8 cellular contexts compared by ENCODE assay signal in the genomic region with DNA sequence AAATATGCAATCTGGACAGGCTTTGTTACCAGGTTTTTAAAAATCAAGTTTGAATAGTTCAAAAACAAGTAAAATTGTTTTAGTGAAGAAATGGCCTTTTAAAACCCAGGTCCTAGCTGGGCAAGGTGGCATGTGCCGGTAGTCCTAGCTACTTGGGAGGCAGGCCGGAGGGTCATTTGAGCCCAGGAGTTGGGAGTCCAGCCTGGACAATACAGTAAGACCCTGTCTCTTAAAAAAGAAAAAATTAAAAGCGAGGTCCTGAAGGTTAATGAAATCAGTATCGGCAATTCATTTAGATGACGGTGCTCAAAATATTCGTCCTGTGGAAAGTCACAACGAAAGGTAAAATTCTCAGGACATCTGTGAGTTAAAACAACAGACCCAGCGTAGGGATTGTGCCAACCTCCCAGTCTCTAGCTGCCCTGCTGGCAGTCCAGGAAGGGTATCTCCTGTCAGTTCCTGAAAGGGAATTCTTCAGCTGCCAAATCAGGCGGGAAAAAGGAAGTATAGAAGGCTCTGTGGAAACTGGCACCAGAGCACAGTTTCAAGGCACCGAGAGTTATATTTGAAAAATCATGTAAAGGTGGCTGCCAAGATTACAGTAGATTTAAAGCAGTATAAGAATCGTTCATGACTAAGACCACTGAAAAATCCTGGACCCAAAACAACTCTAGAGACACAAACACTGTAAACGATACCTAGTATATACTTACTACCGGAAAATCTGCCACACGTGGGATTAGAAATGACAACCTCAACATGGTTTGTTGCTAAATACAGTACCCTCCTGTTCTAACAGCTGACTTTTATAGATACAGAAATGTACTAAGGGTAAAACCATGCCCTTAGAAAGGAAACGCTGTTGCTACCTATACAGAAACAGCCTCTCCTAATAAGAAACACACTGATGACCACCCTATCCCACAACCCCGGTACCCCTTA. TPM values are rescaled to one million over a fixed set of nuclear protein-coding genes. Genes with fewer than 3 reads are reported as not detected.
DNase-seq lines count a peak whose midpoint lies in the region; ATAC-seq and TF ChIP-seq lines count a peak whose summit lies in the region.

No MANE protein-coding gene starts in this region.

- DNase-seq in Right ventricle myocardium superior (no peak), left cardiac atrium (no peak), NT2/D1 (ENCODE audit: low read depth, low spot score) (no peak), GM10248 (ENCODE audit: extremely low spot score) (no peak), posterior cingulate gyrus (no peak)

- H3K27me3 Mint-ChIP-seq in dendritic cell treated with granulocyte-macrophage colony-stimulating factor and Interleukin-4, amounts not matched to agents 40 ng/mL and 50 ng/mL, for 4 days: peaks cover 26% of the 10 kb centered on the region

- peaks cover 33% of the 10 kb centered on the region for H3K27me3 ChIP-seq in NT2/D1 (ENCODE audit: insufficient read depth, insufficient read length)
- no peaks in the 10 kb centered on the region for H3K27me3 ChIP-seq in muscle layer of duodenum (ENCODE audit: low read depth, low read length)

- H3K4me3 ChIP-seq in NT2/D1 (ENCODE audit: insufficient read length, low read depth) (peak overlapping the region; percentile 45), muscle layer of duodenum (ENCODE audit: low read depth in 1 of 2, low read length in 2 of 2) (peak overlapping the region; percentile 68 to 82)

- no peak overlapping the region for H3K27ac Mint-ChIP-seq in dendritic cell treated with granulocyte-macrophage colony-stimulating factor and Interleukin-4, amounts not matched to agents 40 ng/mL and 50 ng/mL, for 4 days

- intact Hi-C loops in Right ventricle myocardium superior (cut with DNase I): no loop called here
- intact Hi-C loops in left cardiac atrium (cut with DNase I): loop anchor here in 1 of 2 donors (10.0 kb wide), 1 partner anchor 81 kb away; a partner anchor contains a TSS
- intact Hi-C loops in dendritic cell treated with granulocyte-macrophage colony-stimulating factor and Interleukin-4, amounts not matched to agents 40 ng/mL and 50 ng/mL, for 4 days (cut with micrococcal nuclease): loop anchor here (10.0 kb wide), 1 partner anchor 81 kb away; a partner anchor contains a TSS
- intact Hi-C loops in posterior cingulate gyrus (cut with DNase I): loop anchor here (10.0 kb wide), 1 partner anchor 81 kb away; a partner anchor contains a TSS

- POLR2A ChIA-PET in GM10248 (lab: Yijun Ruan, JAX): no interaction called here

- H3K36me3 ChIP-seq in NT2/D1 (ENCODE audit: insufficient read depth, insufficient read length, low read length) (no peaks in the 10 kb centered on the region), muscle layer of duodenum (ENCODE audit: control insufficient read depth in 1 of 2, insufficient read depth in 2 of 2, low read length in 2 of 2) (no peaks in the 10 kb centered on the region)

- H3K4me3 Mint-ChIP-seq in dendritic cell treated with granulocyte-macrophage colony-stimulating factor and Interleukin-4, amounts not matched to agents 40 ng/mL and 50 ng/mL, for 4 days: peak overlapping the region; percentile 71

- no peaks in the 10 kb centered on the region for H3K36me3 Mint-ChIP-seq in dendritic cell treated with granulocyte-macrophage colony-stimulating factor and Interleukin-4, amounts not matched to agents 40 ng/mL and 50 ng/mL, for 4 days (ENCODE audit: low read depth)

- peak overlapping the region; percentile 77 for H3K9ac ChIP-seq in NT2/D1 (ENCODE audit: insufficient read length, low read depth)

- H3K27ac ChIP-seq in muscle layer of duodenum (ENCODE audit: low read length): peak overlapping the region; percentile 76

- no peak for TF ChIP-seq CTCF in GM10248 (IDR thresholded peaks at IDR 0.05; ENCODE audit: control extremely low read depth, extremely low read depth, low read depth, missing control alignments)

- no peaks in the 10 kb centered on the region for H3K9me3 ChIP-seq in NT2/D1 (ENCODE audit: insufficient read depth, low read length)
- no peaks in the 10 kb centered on the region for H3K9me3 ChIP-seq in muscle layer of duodenum (ENCODE audit: control insufficient read depth in 1 of 2, low read length in 2 of 2)

- ATAC-seq in Right ventricle myocardium superior (ENCODE audit: poor library complexity) (peak; percentile 21), left cardiac atrium (no peak), GM18519 (IDR thresholded peaks at IDR 0.05; ENCODE audit: low FRiP score, unreplicated experiment) (no peak)

- no peaks in the 10 kb centered on the region for H3K9me3 Mint-ChIP-seq in dendritic cell treated with granulocyte-macrophage colony-stimulating factor and Interleukin-4, amounts not matched to agents 40 ng/mL and 50 ng/mL, for 4 days

- CTCF ChIA-PET in GM10248 (lab: Yijun Ruan, JAX): interaction anchor here (1.4 to 1.5 kb wide), 2 partner anchors 24 to 572 kb away, joined by 4 read pairs; no protein-coding TSS in a partner anchor

- H3K4me1 Mint-ChIP-seq in dendritic cell treated with granulocyte-macrophage colony-stimulating factor and Interleukin-4, amounts not matched to agents 40 ng/mL and 50 ng/mL, for 4 days (ENCODE audit: low read depth): peaks cover 22% of the 10 kb centered on the region

- H3K4me1 ChIP-seq in NT2/D1 (ENCODE audit: insufficient read depth, insufficient read length) (no peaks in the 10 kb centered on the region), muscle layer of duodenum (ENCODE audit: control insufficient read depth in 1 of 2, insufficient read depth in 2 of 2, low read length in 2 of 2) (peaks cover 0 to 15% of the 10 kb centered on the region in 2 donors)

RNA-seq across cellular contexts. Expression of a gene that starts 1.2 kb away (rescaled TPM):
- total RNA-seq in Right ventricle myocardium superior (8.0 TPM), left cardiac atrium (1 to 10 TPM; 3.3 to 5.3 TPM)
